Comparison of ENCODE assay signal across 1 cellular context in genomic region chr6:13561624-13562267, GRCh38.
TF ChIP-seq lines count a peak whose summit lies in the region.

No MANE protein-coding gene starts in this region.

TF ChIP-seq in HepG2, 621 proteins besides CTCF, POLR2A, EP300 and RAD21 (continues in another document):
- TF ChIP-seq HOXA3 (CRISPR knock-in tag; IDR thresholded peaks at IDR 0.05) (peak; percentile 59; the same call in 1 of the 2 replicates), ZNF562 (CRISPR knock-in tag; IDR thresholded peaks at IDR 0.05; ENCODE audit: borderline replicate concordance) (no peak), MAF1 (CRISPR knock-in tag; IDR thresholded peaks at IDR 0.05; ENCODE audit: borderline replicate concordance) (no peak), ZNF574 (CRISPR knock-in tag; IDR thresholded peaks at IDR 0.05) (peak; percentile 56), GATAD2A (CRISPR knock-in tag; IDR thresholded peaks at IDR 0.05) (peak; percentile 74), ZNF878 (CRISPR knock-in tag; IDR thresholded peaks at IDR 0.05) (no peak), POGZ (CRISPR knock-in tag; IDR thresholded peaks at IDR 0.05) (peak; percentile 66; the same call in 1 of the 2 replicates), TFAP4 (IDR thresholded peaks at IDR 0.05; ENCODE audit: borderline replicate concordance, low read depth) (peak; percentile 30; the same call in 1 of the 2 replicates), PHF8 (CRISPR knock-in tag; IDR thresholded peaks at IDR 0.05) (no peak), WIZ (CRISPR knock-in tag; IDR thresholded peaks at IDR 0.05) (no peak), RBM22 (optimal IDR thresholded peaks at IDR 0.05; ENCODE audit: low read length) (no peak), PAWR (CRISPR knock-in tag; IDR thresholded peaks at IDR 0.05; ENCODE audit: borderline replicate concordance) (no peak), GATAD1 (CRISPR knock-in tag; IDR thresholded peaks at IDR 0.05) (no peak), ZNF432 (CRISPR knock-in tag; IDR thresholded peaks at IDR 0.05; ENCODE audit: borderline replicate concordance) (no peak), FOXJ3 (CRISPR knock-in tag; IDR thresholded peaks at IDR 0.05; ENCODE audit: borderline replicate concordance) (peak; percentile 44; the same call in 1 of the 2 replicates), ZBTB38 (CRISPR knock-in tag; IDR thresholded peaks at IDR 0.05) (no peak), ZBTB33 (CRISPR knock-in tag; IDR thresholded peaks at IDR 0.05) (no peak), ASH2L (IDR thresholded peaks at IDR 0.05; ENCODE audit: insufficient read length, low read depth, low read length) (peak; percentile 58), TFDP1 (CRISPR knock-in tag; IDR thresholded peaks at IDR 0.05; ENCODE audit: borderline replicate concordance) (no peak; the same call in 1 of the 2 replicates), ZNF790 (CRISPR knock-in tag; IDR thresholded peaks at IDR 0.05; ENCODE audit: borderline replicate concordance) (no peak), SALL2 (CRISPR knock-in tag; IDR thresholded peaks at IDR 0.05) (no peak), ZNF317 (CRISPR knock-in tag; IDR thresholded peaks at IDR 0.05) (peak; percentile 76; the same call in 1 of the 2 replicates), CBX5 (CRISPR knock-in tag; IDR thresholded peaks at IDR 0.05; ENCODE audit: borderline replicate concordance) (0 out of 2 replicates have a peak, but pooled peaks have one; percentile 42), ZNF678 (CRISPR knock-in tag; IDR thresholded peaks at IDR 0.05) (no peak), RXRA (CRISPR knock-in tag; IDR thresholded peaks at IDR 0.05) (peak; percentile 72; the same call in 1 of the 2 replicates), RFXAP (CRISPR knock-in tag; IDR thresholded peaks at IDR 0.05; ENCODE audit: borderline replicate concordance) (0 out of 2 replicates have a peak, but pooled peaks have one; percentile 33), MIXL1 (CRISPR knock-in tag; IDR thresholded peaks at IDR 0.05) (0 out of 2 replicates have a peak, but pooled peaks have one; percentile 18)
- TF ChIP-seq, protein P1, sequence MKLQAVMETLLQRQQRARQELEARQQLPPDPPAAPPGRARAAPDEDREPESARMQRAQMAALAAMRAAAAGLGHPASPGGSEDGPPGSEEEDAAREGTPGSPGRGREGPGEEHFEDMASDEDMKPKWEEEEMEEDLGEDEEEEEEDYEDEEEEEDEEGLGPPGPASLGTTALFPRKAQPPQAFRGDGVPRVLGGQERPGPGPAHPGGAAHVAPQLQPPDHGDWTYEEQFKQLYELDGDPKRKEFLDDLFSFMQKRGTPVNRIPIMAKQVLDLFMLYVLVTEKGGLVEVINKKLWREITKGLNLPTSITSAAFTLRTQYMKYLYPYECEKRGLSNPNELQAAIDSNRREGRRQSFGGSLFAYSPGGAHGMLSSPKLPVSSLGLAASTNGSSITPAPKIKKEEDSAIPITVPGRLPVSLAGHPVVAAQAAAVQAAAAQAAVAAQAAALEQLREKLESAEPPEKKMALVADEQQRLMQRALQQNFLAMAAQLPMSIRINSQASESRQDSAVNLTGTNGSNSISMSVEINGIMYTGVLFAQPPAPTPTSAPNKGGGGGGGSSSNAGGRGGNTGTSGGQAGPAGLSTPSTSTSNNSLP (IDR thresholded peaks at IDR 0.05; ENCODE audit: low read depth, low read length) = no peak
- TF ChIP-seq, protein P2, sequence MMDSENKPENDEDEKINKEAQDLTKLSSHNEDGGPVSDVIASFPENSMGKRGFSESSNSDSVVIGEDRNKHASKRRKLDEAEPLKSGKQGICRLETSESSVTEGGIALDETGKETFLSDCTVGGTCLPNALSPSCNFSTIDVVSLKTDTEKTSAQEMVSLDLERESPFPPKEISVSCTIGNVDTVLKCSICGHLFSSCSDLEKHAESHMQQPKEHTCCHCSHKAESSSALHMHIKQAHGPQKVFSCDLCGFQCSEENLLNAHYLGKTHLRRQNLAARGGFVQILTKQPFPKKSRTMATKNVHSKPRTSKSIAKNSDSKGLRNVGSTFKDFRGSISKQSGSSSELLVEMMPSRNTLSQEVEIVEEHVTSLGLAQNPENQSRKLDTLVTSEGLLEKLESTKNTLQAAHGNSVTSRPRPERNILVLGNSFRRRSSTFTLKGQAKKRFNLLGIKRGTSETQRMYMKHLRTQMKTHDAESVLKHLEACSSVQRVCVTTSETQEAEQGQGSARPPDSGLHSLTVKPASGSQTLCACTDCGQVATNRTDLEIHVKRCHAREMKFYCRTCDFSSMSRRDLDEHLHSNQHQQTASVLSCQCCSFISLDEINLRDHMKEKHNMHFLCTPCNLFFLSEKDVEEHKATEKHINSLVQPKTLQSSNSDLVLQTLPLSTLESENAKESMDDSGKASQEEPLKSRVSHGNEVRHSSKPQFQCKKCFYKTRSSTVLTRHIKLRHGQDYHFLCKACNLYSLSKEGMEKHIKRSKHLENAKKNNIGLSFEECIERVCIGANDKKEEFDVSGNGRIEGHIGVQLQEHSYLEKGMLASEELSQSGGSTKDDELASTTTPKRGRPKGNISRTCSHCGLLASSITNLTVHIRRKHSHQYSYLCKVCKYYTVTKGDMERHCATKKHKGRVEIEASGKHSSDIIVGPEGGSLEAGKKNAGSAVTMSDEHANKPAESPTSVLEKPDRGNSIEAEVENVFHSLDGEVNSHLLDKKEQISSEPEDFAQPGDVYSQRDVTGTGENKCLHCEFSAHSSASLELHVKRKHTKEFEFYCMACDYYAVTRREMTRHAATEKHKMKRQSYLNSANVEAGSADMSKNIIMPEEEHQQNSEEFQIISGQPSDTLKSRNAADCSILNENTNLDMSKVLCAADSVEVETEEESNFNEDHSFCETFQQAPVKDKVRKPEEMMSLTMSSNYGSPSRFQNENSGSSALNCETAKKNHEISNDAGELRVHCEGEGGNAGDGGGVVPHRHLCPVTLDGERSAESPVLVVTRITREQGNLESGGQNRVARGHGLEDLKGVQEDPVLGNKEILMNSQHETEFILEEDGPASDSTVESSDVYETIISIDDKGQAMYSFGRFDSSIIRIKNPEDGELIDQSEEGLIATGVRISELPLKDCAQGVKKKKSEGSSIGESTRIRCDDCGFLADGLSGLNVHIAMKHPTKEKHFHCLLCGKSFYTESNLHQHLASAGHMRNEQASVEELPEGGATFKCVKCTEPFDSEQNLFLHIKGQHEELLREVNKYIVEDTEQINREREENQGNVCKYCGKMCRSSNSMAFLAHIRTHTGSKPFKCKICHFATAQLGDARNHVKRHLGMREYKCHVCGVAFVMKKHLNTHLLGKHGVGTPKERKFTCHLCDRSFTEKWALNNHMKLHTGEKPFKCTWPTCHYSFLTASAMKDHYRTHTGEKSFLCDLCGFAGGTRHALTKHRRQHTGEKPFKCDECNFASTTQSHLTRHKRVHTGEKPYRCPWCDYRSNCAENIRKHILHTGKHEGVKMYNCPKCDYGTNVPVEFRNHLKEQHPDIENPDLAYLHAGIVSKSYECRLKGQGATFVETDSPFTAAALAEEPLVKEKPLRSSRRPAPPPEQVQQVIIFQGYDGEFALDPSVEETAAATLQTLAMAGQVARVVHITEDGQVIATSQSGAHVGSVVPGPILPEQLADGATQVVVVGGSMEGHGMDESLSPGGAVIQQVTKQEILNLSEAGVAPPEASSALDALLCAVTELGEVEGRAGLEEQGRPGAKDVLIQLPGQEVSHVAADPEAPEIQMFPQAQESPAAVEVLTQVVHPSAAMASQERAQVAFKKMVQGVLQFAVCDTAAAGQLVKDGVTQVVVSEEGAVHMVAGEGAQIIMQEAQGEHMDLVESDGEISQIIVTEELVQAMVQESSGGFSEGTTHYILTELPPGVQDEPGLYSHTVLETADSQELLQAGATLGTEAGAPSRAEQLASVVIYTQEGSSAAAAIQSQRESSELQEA (CRISPR knock-in tag; IDR thresholded peaks at IDR 0.05; ENCODE audit: not compliant biosample characterization) = no peak
- TF ChIP-seq, protein P3, sequence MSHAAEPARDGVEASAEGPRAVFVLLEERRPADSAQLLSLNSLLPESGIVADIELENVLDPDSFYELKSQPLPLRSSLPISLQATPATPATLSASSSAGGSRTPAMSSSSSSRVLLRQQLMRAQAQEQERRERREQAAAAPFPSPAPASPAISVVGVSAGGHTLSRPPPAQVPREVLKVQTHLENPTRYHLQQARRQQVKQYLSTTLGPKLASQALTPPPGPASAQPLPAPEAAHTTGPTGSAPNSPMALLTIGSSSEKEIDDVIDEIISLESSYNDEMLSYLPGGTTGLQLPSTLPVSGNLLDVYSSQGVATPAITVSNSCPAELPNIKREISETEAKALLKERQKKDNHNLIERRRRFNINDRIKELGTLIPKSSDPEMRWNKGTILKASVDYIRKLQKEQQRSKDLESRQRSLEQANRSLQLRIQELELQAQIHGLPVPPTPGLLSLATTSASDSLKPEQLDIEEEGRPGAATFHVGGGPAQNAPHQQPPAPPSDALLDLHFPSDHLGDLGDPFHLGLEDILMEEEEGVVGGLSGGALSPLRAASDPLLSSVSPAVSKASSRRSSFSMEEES (CRISPR knock-in tag; IDR thresholded peaks at IDR 0.05) = 0 out of 2 replicates have a peak, but pooled peaks have one; percentile 21
- TF ChIP-seq, protein P4, sequence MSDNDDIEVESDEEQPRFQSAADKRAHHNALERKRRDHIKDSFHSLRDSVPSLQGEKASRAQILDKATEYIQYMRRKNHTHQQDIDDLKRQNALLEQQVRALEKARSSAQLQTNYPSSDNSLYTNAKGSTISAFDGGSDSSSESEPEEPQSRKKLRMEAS (IDR thresholded peaks at IDR 0.05) = peak; percentile 76
- TF ChIP-seq, protein P5, sequence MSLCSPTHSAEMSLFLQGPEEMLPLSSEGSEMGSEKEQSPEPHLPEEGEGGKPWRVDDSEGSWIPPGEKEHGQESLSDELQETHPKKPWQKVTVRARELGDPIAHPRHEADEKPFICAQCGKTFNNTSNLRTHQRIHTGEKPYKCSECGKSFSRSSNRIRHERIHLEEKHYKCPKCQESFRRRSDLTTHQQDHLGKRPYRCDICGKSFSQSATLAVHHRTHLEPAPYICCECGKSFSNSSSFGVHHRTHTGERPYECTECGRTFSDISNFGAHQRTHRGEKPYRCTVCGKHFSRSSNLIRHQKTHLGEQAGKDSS (CRISPR knock-in tag; IDR thresholded peaks at IDR 0.05; ENCODE audit: borderline replicate concordance, low read depth) = no peak
